ENCODE assay signal across 22 cellular contexts in genomic region chr2:11163439-11164317, GRCh38. TPM values are rescaled to one million over a fixed set of nuclear protein-coding genes. Genes with fewer than 3 reads are reported as not detected.
A peak's percentile ranks its signal among the peaks of the same experiment; 100 is the strongest.
DNase-seq lines count a peak whose midpoint lies in the region; ATAC-seq, FAIRE-seq and TF ChIP-seq lines count a peak whose summit lies in the region.
"Had no signal": no experiment of that assay in that cellular context is flagged by ENCODE, and none has a peak within 500 bp of the region (broad histone marks: within the 10 kb centered on the region; RNA-seq: fewer than 3 reads in every experiment).

No MANE protein-coding gene starts in this region.

- H3K79me2 ChIP-seq in H9 (ENCODE audit: insufficient read depth, low read length) = no peaks in the 10 kb centered on the region
- no peaks in the 10 kb centered on the region for H3K79me2 ChIP-seq in astrocyte (ENCODE audit: insufficient read depth, low read length)
- no peaks in the 10 kb centered on the region for H3K79me2 ChIP-seq in osteoblast (ENCODE audit: insufficient read depth, low read length)

- no peak overlapping the region for H3K18ac ChIP-seq in H9 (ENCODE audit: insufficient read length, low read depth, low read length)

- WGBS in H9 (ENCODE audit: extremely low coverage, insufficient read length, low lambda C conversion rate) = no CpG with 5 or more reads among the region's 16 CpGs

- H2BK15ac ChIP-seq in H9 (ENCODE audit: low read depth, low read length) = 0 out of 2 replicates have a peak overlapping the region, but pooled peaks have one; percentile 52

- peak overlapping the region in 1 of 3 experiments; percentile 63; a peak in 1 of 7 replicates for H3K27ac Mint-ChIP-seq in H9
- H3K27ac Mint-ChIP-seq in astrocyte (ENCODE audit: unreplicated experiment) = no peak overlapping the region
- peak overlapping the region; percentile 79 for H3K27ac Mint-ChIP-seq in glutamatergic neuron (ENCODE audit: unreplicated experiment)
- H3K27ac Mint-ChIP-seq: IgD-negative memory B cell had no signal

- no peak for FAIRE-seq in astrocyte (lab: Jason Lieb, UNC)
- FAIRE-seq: GM12891 had no signal

- H3K36me3 ChIP-seq in astrocyte (ENCODE audit: insufficient read depth, low read length) = no peaks in the 10 kb centered on the region
- H3K36me3 ChIP-seq in osteoblast (ENCODE audit: insufficient read depth, low read length) = no peaks in the 10 kb centered on the region
- no peaks in the 10 kb centered on the region for H3K36me3 ChIP-seq in HAP-1 (replicated peaks)

- H3K4me1 Mint-ChIP-seq in H9 = peaks cover 8 to 20% of the 10 kb centered on the region in 2 experiments
- H3K4me1 Mint-ChIP-seq in astrocyte (ENCODE audit: low read depth, unreplicated experiment) = peaks cover 2% of the 10 kb centered on the region
- H3K4me1 Mint-ChIP-seq in glutamatergic neuron (ENCODE audit: low read depth, unreplicated experiment) = peaks cover 23% of the 10 kb centered on the region

- H3K56ac ChIP-seq in H9 (ENCODE audit: insufficient read length, low read depth, low read length) = no peak overlapping the region

- H3K36me3 Mint-ChIP-seq in H9 (ENCODE audit: insufficient read depth in 1 of 3, low read depth in 3 of 3) (no peaks in the 10 kb centered on the region; a peak in 1 of 7 replicates), astrocyte (ENCODE audit: low read depth, unreplicated experiment) (peaks cover 4% of the 10 kb centered on the region), glutamatergic neuron (ENCODE audit: unreplicated experiment) (no peaks in the 10 kb centered on the region)
- H3K36me3 Mint-ChIP-seq: IgD-negative memory B cell had no signal

- no peaks in the 10 kb centered on the region for H3K27me3 ChIP-seq in H9 (ENCODE audit: insufficient read depth, low read length)
- H3K27me3 ChIP-seq in astrocyte (ENCODE audit: insufficient read depth, low read length) = no peaks in the 10 kb centered on the region
- H3K27me3 ChIP-seq in osteoblast (ENCODE audit: insufficient read depth, low read length) = no peaks in the 10 kb centered on the region
- H3K27me3 ChIP-seq in HAP-1 (ENCODE audit: low read depth) = no peaks in the 10 kb centered on the region

- H4K5ac ChIP-seq in H9 (ENCODE audit: insufficient read length, low read depth, low read length) = no peak overlapping the region

- no peak overlapping the region for H2BK120ac ChIP-seq in H9 (ENCODE audit: low read depth, low read length, poor library complexity, severe bottlenecking)

- H3K23ac ChIP-seq in H9 (ENCODE audit: insufficient read length, low read depth, low read length) = no peak overlapping the region

- H4K8ac ChIP-seq in H9 (replicated peaks; ENCODE audit: insufficient read length, low read depth, low read length) = no peak overlapping the region

- no peaks in the 10 kb centered on the region for H3K79me1 ChIP-seq in H9 (ENCODE audit: insufficient read depth, low read depth, low read length, poor library complexity, severe bottlenecking)

- H3K27ac ChIP-seq in H9 (ENCODE audit: insufficient read length, low read depth, low read length) = no peak overlapping the region
- H3K27ac ChIP-seq in astrocyte (ENCODE audit: low read depth, low read length) = no peak overlapping the region
- no peak overlapping the region for H3K27ac ChIP-seq in osteoblast (ENCODE audit: low read depth, low read length)
- H3K27ac ChIP-seq: C4-2B, GM23248, PC-9 had no signal

- in situ Hi-C loops in HAP-1 (cut with MboI; ENCODE audit: low sequenced_read_pairs) = no loop called here

- H3K9me3 Mint-ChIP-seq in H9 = no peaks in the 10 kb centered on the region
- peaks cover 4% of the 10 kb centered on the region for H3K9me3 Mint-ChIP-seq in astrocyte (ENCODE audit: unreplicated experiment)
- peaks cover 15% of the 10 kb centered on the region for H3K9me3 Mint-ChIP-seq in glutamatergic neuron (ENCODE audit: unreplicated experiment)
- H3K9me3 Mint-ChIP-seq: CD8-positive, alpha-beta memory T cell; IgD-negative memory B cell had no signal

- no peak overlapping the region for H2BK20ac ChIP-seq in H9 (ENCODE audit: low read depth, low read length, poor library complexity, severe bottlenecking)

- no peak overlapping the region for H3K9ac ChIP-seq in H9 (ENCODE audit: extremely low read depth, insufficient read length, low read length)
- H3K9ac ChIP-seq in astrocyte (ENCODE audit: low read length) = no peak overlapping the region
- H3K9ac ChIP-seq: GM23248 had no signal

- no peaks in the 10 kb centered on the region for H3K23me2 ChIP-seq in H9 (ENCODE audit: insufficient read length, low read depth, low read length, poor library complexity, severe bottlenecking)

- no peak overlapping the region for H2BK5ac ChIP-seq in H9 (ENCODE audit: insufficient read length, low read length)

- H3K4ac ChIP-seq in H9 (ENCODE audit: low read depth, low read length) = no peak overlapping the region

- H2BK12ac ChIP-seq in H9 (ENCODE audit: insufficient read length, low read depth, low read length) = no peak overlapping the region

- H3K9me3 ChIP-seq in H9 (ENCODE audit: control insufficient read depth, low read depth, low read length) = no peaks in the 10 kb centered on the region
- H3K9me3 ChIP-seq in astrocyte (ENCODE audit: insufficient read depth, low read depth, low read length) = no peaks in the 10 kb centered on the region
- no peaks in the 10 kb centered on the region for H3K9me3 ChIP-seq in osteoblast (ENCODE audit: low read depth, low read length)
- no peaks in the 10 kb centered on the region for H3K9me3 ChIP-seq in HAP-1

- no peaks in the 10 kb centered on the region for H3K27me3 Mint-ChIP-seq in H9 (ENCODE audit: low read depth)
- peaks cover 4% of the 10 kb centered on the region for H3K27me3 Mint-ChIP-seq in astrocyte (ENCODE audit: low read depth, unreplicated experiment)
- H3K27me3 Mint-ChIP-seq in glutamatergic neuron (ENCODE audit: unreplicated experiment) = peaks cover 5% of the 10 kb centered on the region
- H3K27me3 Mint-ChIP-seq: CD8-positive, alpha-beta memory T cell; IgD-negative memory B cell had no signal

- no peak overlapping the region for H3K4me3 ChIP-seq in astrocyte (ENCODE audit: insufficient read depth, low read depth, low read length)
- no peak overlapping the region for H3K4me3 ChIP-seq in osteoblast (ENCODE audit: insufficient read depth, low read length)
- H3K4me3 ChIP-seq in HAP-1 = no peak overlapping the region
- H3K4me3 ChIP-seq: GM23248, PC-9 had no signal

- no peak overlapping the region; the same call in 1 of the 2 replicates for H3K14ac ChIP-seq in H9 (ENCODE audit: insufficient read depth, low read length)

- TF ChIP-seq CTCF in H9 (conservative IDR thresholded peaks at IDR 0.05) = no peak
- TF ChIP-seq CTCF in astrocyte (IDR thresholded peaks at IDR 0.05; ENCODE audit: insufficient read depth, low read depth, low read length) = no peak
- no peak for TF ChIP-seq CTCF in glutamatergic neuron (IDR thresholded peaks at IDR 0.05; ENCODE audit: partially characterized antibody, unreplicated experiment)
- no peak for TF ChIP-seq CTCF in osteoblast (IDR thresholded peaks at IDR 0.05; ENCODE audit: extremely low read depth, low read depth, low read length)

- H3T11ph ChIP-seq in H9 (ENCODE audit: low read length) = no peak overlapping the region

- no peak overlapping the region for H3K4me3 Mint-ChIP-seq in H9
- no peak overlapping the region for H3K4me3 Mint-ChIP-seq in astrocyte (ENCODE audit: unreplicated experiment)
- no peak overlapping the region for H3K4me3 Mint-ChIP-seq in glutamatergic neuron (ENCODE audit: unreplicated experiment)
- H3K4me3 Mint-ChIP-seq: CD8-positive, alpha-beta memory T cell had no signal

- H3K4me2 ChIP-seq in H9 (ENCODE audit: insufficient read depth, insufficient read length, low read length) (no peak overlapping the region), astrocyte (ENCODE audit: low read length) (no peak overlapping the region), osteoblast (ENCODE audit: insufficient read depth, low read length) (no peak overlapping the region)
- H3K4me2 ChIP-seq: PC-9 had no signal

- H2AFZ ChIP-seq in H9 (ENCODE audit: low read length) = no peak overlapping the region
- no peak overlapping the region for H2AFZ ChIP-seq in astrocyte (ENCODE audit: low read depth, low read length)
- H2AFZ ChIP-seq in osteoblast (ENCODE audit: low read length) = no peak overlapping the region
- H2AFZ ChIP-seq: GM23248, PC-9 had no signal

- H2AK5ac ChIP-seq in H9 (ENCODE audit: insufficient read length, low read length) = no peak overlapping the region

- H4K20me1 ChIP-seq in H9 (ENCODE audit: control insufficient read depth, insufficient read depth, insufficient read length) (no peaks in the 10 kb centered on the region), astrocyte (ENCODE audit: insufficient read depth, low read length) (no peaks in the 10 kb centered on the region), osteoblast (ENCODE audit: insufficient read depth, low read length) (no peaks in the 10 kb centered on the region)

- DNase-seq in H9 (no peak), astrocyte (ENCODE audit: low read depth) (peak; percentile 30), glutamatergic neuron (no peak), osteoblast (ENCODE audit: insufficient read length, low spot score, missing footprints) (peak; percentile 39), HAP-1 (ENCODE audit: low spot score in 2 of 2) (no peak), cortex of kidney (lab: John Stamatoyannopoulos, UW) (no peak), NCI-H524 (lab: John Stamatoyannopoulos, UW) (no peak)
- DNase-seq: 8988T; Calu3; CD8-positive, alpha-beta memory T cell; DMS153; GM23248; HCEC 1CT; NCI-H1092 treated with DMSO at 0.1 percent for 48 hours; NCI-H1436 treated with DMSO at 0.1 percent for 48 hours; NCI-H1930; NCI-H748 treated with DMSO at 0.1 percent for 48 hours; PC-9 had no signal

- H4K91ac ChIP-seq in H9 (ENCODE audit: insufficient read length, low read depth, low read length) = no peak overlapping the region

- no peak for ATAC-seq in HG03175 (IDR thresholded peaks at IDR 0.05; ENCODE audit: unreplicated experiment)

- H3K4me1 ChIP-seq in H9 (ENCODE audit: insufficient read depth, low read length) (no peaks in the 10 kb centered on the region), astrocyte (ENCODE audit: insufficient read depth, low read length) (no peaks in the 10 kb centered on the region), osteoblast (ENCODE audit: insufficient read depth, low read length) (no peaks in the 10 kb centered on the region), HAP-1 (no peaks in the 10 kb centered on the region)

RNA-seq across cellular contexts. Expression of gene SLC66A3, which starts 8.4 kb away (rescaled TPM):
- 13.3 and 14.5 TPM in 2 replicates for total RNA-seq in H9 (2021)
- 14.3 and 16.0 TPM in 2 replicates for total RNA-seq in astrocyte
- total RNA-seq in glutamatergic neuron (ENCODE audit: unreplicated experiment) = 10.9 TPM
- total RNA-seq in osteoblast = 65.1 and 68.8 TPM in 2 replicates

Comparison
In these comparisons a context has a peak if more than half of its experiments do, and no peak if none do; other contexts are left out.
1. DNase-seq: peak in astrocyte (single experiment) and osteoblast (single experiment); none in H9 (single experiment), glutamatergic neuron (single experiment), HAP-1 (0 of 2), cortex of kidney (single experiment) and NCI-H524 (0 of 2).